15 cellular contexts compared by ENCODE assay signal in the genomic region with DNA sequence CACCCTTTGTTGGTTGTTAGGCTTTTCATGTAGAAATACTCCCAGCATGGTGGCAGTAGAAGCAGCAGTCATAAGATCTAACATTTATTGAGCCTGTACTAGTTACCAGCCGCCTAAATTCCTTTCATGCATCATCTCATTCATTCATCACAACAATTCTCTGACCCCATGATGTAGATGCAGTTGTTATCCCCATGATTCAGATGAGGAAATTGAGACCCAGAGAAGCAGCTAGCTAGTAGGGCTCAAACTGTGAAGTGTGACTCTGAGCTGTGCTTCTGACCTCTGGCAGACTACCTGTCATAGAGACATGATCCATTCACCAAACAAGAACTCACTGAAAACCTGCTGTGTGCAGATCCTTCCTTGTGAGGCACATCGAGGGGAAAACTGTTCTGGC. TPM values are rescaled to one million over a fixed set of nuclear protein-coding genes. Genes with fewer than 3 reads are reported as not detected.
DNase-seq lines count a peak whose midpoint lies in the region; ATAC-seq and TF ChIP-seq lines count a peak whose summit lies in the region.
"Had no signal": no experiment of that assay in that cellular context is flagged by ENCODE, and none has a peak within 500 bp of the region (broad histone marks: within the 10 kb centered on the region; RNA-seq: fewer than 3 reads in every experiment).

No MANE protein-coding gene starts in this region.

- H3K9ac ChIP-seq in IMR-90 (ENCODE audit: low read depth, low read length): no peak overlapping the region

- no TSS peak for BruUV-seq in IMR-90 (replicated peaks; lab: Mats Ljungman, UMichigan)

- H3K79me1 ChIP-seq in IMR-90 (ENCODE audit: low read depth in 1 of 2, low read length in 2 of 2): peaks cover 17 to 81% of the 10 kb centered on the region in 2 experiments

- H4K5ac ChIP-seq in IMR-90 (ENCODE audit: low read depth, low read length): no peak overlapping the region

- H3K36me3 ChIP-seq in IMR-90 (ENCODE audit: control insufficient read depth, insufficient read depth, low read length) (peaks cover 5% of the 10 kb centered on the region), osteoblast (ENCODE audit: insufficient read depth, low read length) (peaks cover 12% of the 10 kb centered on the region)

- peaks cover 100% of the 10 kb centered on the region for H3K79me2 ChIP-seq in osteoblast (ENCODE audit: insufficient read depth, low read length)

- intact Hi-C loops in IMR-90 (cut with micrococcal nuclease): no loop called here

- no peak overlapping the region for H2AFZ ChIP-seq in IMR-90 (replicated peaks; ENCODE audit: low read length, poor library complexity)
- no peak overlapping the region for H2AFZ ChIP-seq in osteoblast (ENCODE audit: low read length)

- CTCF ChIA-PET in IMR-90 (lab: Yijun Ruan, JAX): no interaction called here

- H4K91ac ChIP-seq in IMR-90 (ENCODE audit: insufficient read depth, low read depth, low read length): no peak overlapping the region

- H3K23ac ChIP-seq in IMR-90 (ENCODE audit: low read depth, low read length): no peak overlapping the region; the same call in 1 of the 2 replicates

- H3K9me3 ChIP-seq in IMR-90 (ENCODE audit: control insufficient read depth, insufficient read depth, low read length): no peaks in the 10 kb centered on the region
- no peaks in the 10 kb centered on the region for H3K9me3 ChIP-seq in osteoblast (ENCODE audit: low read depth, low read length)

- H4K20me1 ChIP-seq in IMR-90 (ENCODE audit: insufficient read depth, low read length) (peaks cover 89% of the 10 kb centered on the region), osteoblast (ENCODE audit: insufficient read depth, low read length) (peaks cover 69% of the 10 kb centered on the region)

- H2AK5ac ChIP-seq in IMR-90 (ENCODE audit: low read depth, low read length): no peak overlapping the region

- H4K8ac ChIP-seq in IMR-90 (ENCODE audit: low read depth in 2 of 2, low read length in 2 of 2): no peak overlapping the region

- no peak overlapping the region for H2BK5ac ChIP-seq in IMR-90 (ENCODE audit: low read depth, low read length, poor library complexity, severe bottlenecking)

- H3K18ac ChIP-seq in IMR-90 (ENCODE audit: low read depth, low read length): no peak overlapping the region

- H3K27me3 ChIP-seq in IMR-90 (ENCODE audit: control insufficient read depth, insufficient read depth, low read length) (no peaks in the 10 kb centered on the region), osteoblast (ENCODE audit: insufficient read depth, low read length) (no peaks in the 10 kb centered on the region)

- TF ChIP-seq CTCF in IMR-90 (conservative IDR thresholded peaks at IDR 0.05; ENCODE audit: low read depth, low read length): no peak
- TF ChIP-seq CTCF in epithelial cell of proximal tubule (conservative IDR thresholded peaks at IDR 0.05; ENCODE audit: low read depth, low read length): no peak
- no peak for TF ChIP-seq CTCF in osteoblast (IDR thresholded peaks at IDR 0.05; ENCODE audit: extremely low read depth, low read depth, low read length)

- H3K9me1 ChIP-seq in IMR-90 (ENCODE audit: insufficient read depth, low read length): peaks cover 27% of the 10 kb centered on the region

- no peak overlapping the region for H2BK15ac ChIP-seq in IMR-90 (ENCODE audit: low read depth, low read length)

- TF ChIP-seq RAD21 in IMR-90 (IDR thresholded peaks at IDR 0.05; ENCODE audit: low read length): no peak

- no peak overlapping the region for H3K14ac ChIP-seq in IMR-90 (replicated peaks; ENCODE audit: low read depth, low read length)

- no peak overlapping the region for H2BK120ac ChIP-seq in IMR-90 (ENCODE audit: low read depth, low read length)

- no peak overlapping the region for H3K4ac ChIP-seq in IMR-90 (ENCODE audit: low read depth, low read length)

- dilution Hi-C loops in IMR-90 (cut with HindIII; ENCODE audit: low sequenced_read_pairs, unreplicated experiment): no loop called here

- no peak overlapping the region for H3K4me2 ChIP-seq in IMR-90 (ENCODE audit: low read depth, low read length)
- no peak overlapping the region for H3K4me2 ChIP-seq in osteoblast (ENCODE audit: insufficient read depth, low read length)

- peaks cover 7% of the 10 kb centered on the region for H3K4me1 ChIP-seq in IMR-90 (ENCODE audit: control insufficient read depth, insufficient read depth, low read length)
- H3K4me1 ChIP-seq in osteoblast (ENCODE audit: insufficient read depth, low read length): peaks cover 7% of the 10 kb centered on the region

- no peak overlapping the region for H3K56ac ChIP-seq in IMR-90 (ENCODE audit: extremely low read depth, insufficient read depth, low read length)

- H2AK9ac ChIP-seq in IMR-90 (replicated peaks; ENCODE audit: low read depth, low read length, poor library complexity): no peak overlapping the region

- no peak overlapping the region for H3K4me3 ChIP-seq in IMR-90 (ENCODE audit: insufficient read depth, low read depth, low read length)
- H3K4me3 ChIP-seq in epithelial cell of proximal tubule (ENCODE audit: low read depth, low read length): no peak overlapping the region
- H3K4me3 ChIP-seq in osteoblast (ENCODE audit: insufficient read depth, low read length): no peak overlapping the region

- H3K27ac ChIP-seq in IMR-90 (ENCODE audit: insufficient read depth, low read length) (no peak overlapping the region), osteoblast (ENCODE audit: low read depth, low read length) (peak overlapping the region; percentile 56)

- no peak for TF ChIP-seq POLR2A in IMR-90 (IDR thresholded peaks at IDR 0.05; ENCODE audit: low read depth, low read length)

- ATAC-seq in IMR-90 (ENCODE audit: low read depth): peak; percentile 56; the same call in 1 of the 2 replicates
- no peak for ATAC-seq in HG02642 (IDR thresholded peaks at IDR 0.05; ENCODE audit: poor library complexity, unreplicated experiment)
- no peak for ATAC-seq in activated CD4-positive, CD25-positive, alpha-beta regulatory T cell treated with anti-CD3 and anti-CD28 coated beads, Interleukin-2, amount 50 U/mL, for 24 hours
- ATAC-seq in GM21529 (IDR thresholded peaks at IDR 0.05; ENCODE audit: unreplicated experiment): no peak
- ATAC-seq: sciatic nerve had no signal

- H2BK20ac ChIP-seq in IMR-90 (ENCODE audit: low read depth, low read length): no peak overlapping the region

- peak; percentile 8 for DNase-seq in D341Med (ENCODE audit: low spot score)
- peak; percentile 57 for DNase-seq in IMR-90
- peak; percentile 90 for DNase-seq in epithelial cell of proximal tubule (ENCODE audit: low read depth)
- peak; percentile 80 for DNase-seq in osteoblast (ENCODE audit: insufficient read length, low spot score, missing footprints)
- DNase-seq: amniotic stem cell, cortex of kidney, Kasumi-1, NCI-H2029, NCI-H748 treated with DMSO at 0.1 percent for 48 hours, SHP77, T1000 had no signal

- in situ Hi-C loops in IMR-90 (cut with MboI; ENCODE audit: low sequenced_read_pairs): no loop called here

- no CpG with 5 or more reads among the region's 2 CpGs for WGBS in IMR-90 (ENCODE audit: extremely low coverage in 2 of 2, insufficient read length in 1 of 2), 2 experiments

- POLR2A ChIA-PET in IMR-90 (lab: Charles Lee; ENCODE audit: unreplicated experiment): no interaction called here

TF ChIP-seq in IMR-90, 13 proteins besides CTCF, POLR2A, EP300 and RAD21:
- no peak for TF ChIP-seq MAFK (IDR thresholded peaks at IDR 0.05; ENCODE audit: low read depth, low read length)
- TF ChIP-seq SMC3 (IDR thresholded peaks at IDR 0.05; ENCODE audit: low read depth, low read length): no peak
- no peak for TF ChIP-seq FOS (IDR thresholded peaks at IDR 0.05; ENCODE audit: low read depth, low read length)
- TF ChIP-seq MXI1 (IDR thresholded peaks at IDR 0.05; ENCODE audit: borderline replicate concordance, low read depth, low read length): no peak
- TF ChIP-seq RFX5 (IDR thresholded peaks at IDR 0.05; ENCODE audit: low read depth, low read length): no peak
- TF ChIP-seq, protein P1, sequence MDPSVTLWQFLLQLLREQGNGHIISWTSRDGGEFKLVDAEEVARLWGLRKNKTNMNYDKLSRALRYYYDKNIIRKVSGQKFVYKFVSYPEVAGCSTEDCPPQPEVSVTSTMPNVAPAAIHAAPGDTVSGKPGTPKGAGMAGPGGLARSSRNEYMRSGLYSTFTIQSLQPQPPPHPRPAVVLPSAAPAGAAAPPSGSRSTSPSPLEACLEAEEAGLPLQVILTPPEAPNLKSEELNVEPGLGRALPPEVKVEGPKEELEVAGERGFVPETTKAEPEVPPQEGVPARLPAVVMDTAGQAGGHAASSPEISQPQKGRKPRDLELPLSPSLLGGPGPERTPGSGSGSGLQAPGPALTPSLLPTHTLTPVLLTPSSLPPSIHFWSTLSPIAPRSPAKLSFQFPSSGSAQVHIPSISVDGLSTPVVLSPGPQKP (IDR thresholded peaks at IDR 0.05; ENCODE audit: borderline replicate concordance, low read depth, low read length): no peak
- TF ChIP-seq BHLHE40 (IDR thresholded peaks at IDR 0.05; ENCODE audit: low read depth, low read length): no peak
- no peak for TF ChIP-seq RCOR1 (IDR thresholded peaks at IDR 0.05; ENCODE audit: insufficient replicate concordance, low read length)
- TF ChIP-seq CHD1 (IDR thresholded peaks at IDR 0.05; ENCODE audit: low read depth, low read length): no peak
- no peak for TF ChIP-seq MAZ (IDR thresholded peaks at IDR 0.05; ENCODE audit: borderline replicate concordance, low read depth, low read length)
- no peak for TF ChIP-seq NFE2L2 (IDR thresholded peaks at IDR 0.05; ENCODE audit: low read depth, low read length)
- TF ChIP-seq, protein P2, sequence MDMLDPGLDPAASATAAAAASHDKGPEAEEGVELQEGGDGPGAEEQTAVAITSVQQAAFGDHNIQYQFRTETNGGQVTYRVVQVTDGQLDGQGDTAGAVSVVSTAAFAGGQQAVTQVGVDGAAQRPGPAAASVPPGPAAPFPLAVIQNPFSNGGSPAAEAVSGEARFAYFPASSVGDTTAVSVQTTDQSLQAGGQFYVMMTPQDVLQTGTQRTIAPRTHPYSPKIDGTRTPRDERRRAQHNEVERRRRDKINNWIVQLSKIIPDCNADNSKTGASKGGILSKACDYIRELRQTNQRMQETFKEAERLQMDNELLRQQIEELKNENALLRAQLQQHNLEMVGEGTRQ (IDR thresholded peaks at IDR 0.05; ENCODE audit: low read depth, low read length): no peak
- no peak for TF ChIP-seq CEBPB (IDR thresholded peaks at IDR 0.05; ENCODE audit: low read depth, low read length)

RNA-seq across cellular contexts. Expression of a gene that starts 16.9 kb away (rescaled TPM):
- total RNA-seq in IMR-90 (2012; rRNA removed): 8.4 and 8.6 TPM in 2 replicates
- 4.7 and 14.5 TPM in 2 replicates for polyA plus RNA-seq in IMR-90 (2012; rRNA removed)
- polyA plus RNA-seq in IMR-90 (2012; cell fraction: cytosol; rRNA removed): 2.1 and 2.4 TPM in 2 replicates
- polyA plus RNA-seq in IMR-90 (2012; cell fraction: nucleus; rRNA removed; ENCODE audit: low replicate concordance): 13.2 and 13.5 TPM in 2 replicates
- total RNA-seq in epithelial cell of proximal tubule: 12.2 and 15.9 TPM in 2 replicates
- 25.9 and 29.3 TPM in 2 replicates for total RNA-seq in osteoblast

Comparison
In these comparisons a context has a peak if more than half of its experiments do, and no peak if none do; other contexts are left out.
1. DNase-seq: peak in every context shown above with its lines; median percentile 90 in epithelial cell of proximal tubule; 80 in osteoblast; 57 in IMR-90; 8 in D341Med.